Comparison of ENCODE assay signal across 29 cellular contexts in the genomic region with DNA sequence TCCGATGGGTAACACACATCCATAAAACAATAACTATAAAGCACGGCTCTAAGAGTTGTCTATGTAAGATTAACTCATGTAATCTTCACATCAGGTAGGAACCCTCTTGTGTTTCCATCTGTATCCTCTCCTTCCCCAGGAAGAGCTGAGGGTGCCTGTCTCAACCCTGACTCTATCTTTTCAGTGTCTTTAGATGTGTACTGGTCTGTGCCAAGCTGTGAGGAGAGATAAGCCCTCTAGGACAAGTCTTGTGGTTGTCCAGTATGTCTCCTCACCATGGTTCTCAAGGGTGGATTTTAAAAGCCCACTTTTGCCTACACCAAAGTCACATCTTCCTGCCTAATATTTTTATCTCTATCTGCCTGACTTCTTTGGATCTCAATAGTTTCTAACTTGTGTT.
"Had no signal": no experiment of that assay in that cellular context is flagged by ENCODE, and none has a peak within 500 bp of the region (broad histone marks: within the 10 kb centered on the region; RNA-seq: fewer than 3 reads in every experiment).

No MANE protein-coding gene starts in this region.

- H3K27ac ChIP-seq: breast epithelium, KMS-11, Peyer's patch had no signal

- H3K36me3 ChIP-seq: breast epithelium, Peyer's patch had no signal

- H3K4me2 ChIP-seq: KMS-11 had no signal

- H3K4me3 Mint-ChIP-seq: activated B cell treated with CpG ODN at 0.5 μM for 24 hours; activated CD4-positive, alpha-beta T cell treated with anti-CD3 and anti-CD28 coated beads, Interleukin-2, amount 10 ng/mL, durations not matched to agents 24 days and 14 days; activated CD8-positive, alpha-beta memory T cell treated with anti-CD3 and anti-CD28 coated beads, Interleukin-2, amount 10 ng/mL, durations not matched to agents 7 days and 5 days; activated naive CD4-positive, alpha-beta T cell treated with anti-CD3 and anti-CD28 coated beads, Interleukin-2, amount 50 U/mL, for 24 hours; activated T-cell treated with anti-CD3 and anti-CD28 coated beads, Interleukin-2, amount 50 U/mL, for 24 hours; activated T-helper 1 cell treated with anti-CD3 and anti-CD28 coated beads, Interleukin-12 subunit alpha, Interleukin-12 subunit beta, Interleukin-2, Interleukin-4 antibody, amounts not matched to agents 30 ng/mL and 10 ng/mL and 1 ng/mL, durations not matched to agents 14 hours and 24 hours and 36 hours; T-helper 1 cell treated with Interleukin-12 subunit alpha and Interleukin-12 subunit beta and Interleukin-4 antibody, amounts not matched to agents 30 μg/mL and 1 μg/mL, for 36 hours had no signal

- H3K4me1 Mint-ChIP-seq: activated B cell treated with CpG ODN at 0.5 μM for 24 hours; activated CD4-positive, alpha-beta T cell treated with anti-CD3 and anti-CD28 coated beads, Interleukin-2, amount 10 ng/mL, durations not matched to agents 24 days and 14 days; activated CD8-positive, alpha-beta memory T cell treated with anti-CD3 and anti-CD28 coated beads, Interleukin-2, amount 10 ng/mL, durations not matched to agents 7 days and 5 days; activated naive CD4-positive, alpha-beta T cell treated with anti-CD3 and anti-CD28 coated beads, Interleukin-2, amount 50 U/mL, for 24 hours had no signal

- H3K27me3 ChIP-seq: breast epithelium, Peyer's patch had no signal

- H3K27me3 Mint-ChIP-seq: activated B cell treated with CpG ODN at 0.5 μM for 24 hours; activated CD4-positive, alpha-beta T cell treated with anti-CD3 and anti-CD28 coated beads, Interleukin-2, amount 10 ng/mL, durations not matched to agents 24 days and 14 days; activated CD8-positive, alpha-beta memory T cell treated with anti-CD3 and anti-CD28 coated beads, Interleukin-2, amount 10 ng/mL, durations not matched to agents 7 days and 5 days; activated naive CD4-positive, alpha-beta T cell treated with anti-CD3 and anti-CD28 coated beads, Interleukin-2, amount 50 U/mL, for 24 hours; activated T-cell treated with anti-CD3 and anti-CD28 coated beads, Interleukin-2, amount 50 U/mL, for 24 hours had no signal

- H3K36me3 Mint-ChIP-seq: activated CD8-positive, alpha-beta memory T cell treated with anti-CD3 and anti-CD28 coated beads, Interleukin-2, amount 10 ng/mL, durations not matched to agents 7 days and 5 days; activated naive CD4-positive, alpha-beta T cell treated with anti-CD3 and anti-CD28 coated beads, Interleukin-2, amount 50 U/mL, for 24 hours had no signal

- H3K4me1 ChIP-seq: breast epithelium, Peyer's patch had no signal

- H3K9me3 Mint-ChIP-seq: activated B cell treated with CpG ODN at 0.5 μM for 24 hours; activated CD4-positive, alpha-beta T cell treated with anti-CD3 and anti-CD28 coated beads, Interleukin-2, amount 10 ng/mL, durations not matched to agents 24 days and 14 days; activated T-cell treated with anti-CD3 and anti-CD28 coated beads, Interleukin-2, amount 50 U/mL, for 24 hours; activated T-helper 1 cell treated with anti-CD3 and anti-CD28 coated beads, Interleukin-12 subunit alpha, Interleukin-12 subunit beta, Interleukin-2, Interleukin-4 antibody, amounts not matched to agents 30 ng/mL and 10 ng/mL and 1 ng/mL, durations not matched to agents 14 hours and 24 hours and 36 hours; T-helper 1 cell treated with Interleukin-12 subunit alpha and Interleukin-12 subunit beta and Interleukin-4 antibody, amounts not matched to agents 30 μg/mL and 1 μg/mL, for 36 hours had no signal

- H3K4me3 ChIP-seq: breast epithelium, Peyer's patch had no signal

- ATAC-seq: activated CD8-positive, alpha-beta memory T cell treated with anti-CD3 and anti-CD28 coated beads, Interleukin-2, amount 10 ng/mL, durations not matched to agents 7 days and 5 days had no signal

- DNase-seq: activated B cell treated with CpG ODN at 0.5 μM for 24 hours; activated CD4-positive, alpha-beta T cell treated with anti-CD3 and anti-CD28 coated beads for 1 hour; activated CD4-positive, alpha-beta T cell treated with anti-CD3 and anti-CD28 coated beads, Interleukin-2, amount 10 ng/mL, durations not matched to agents 24 days and 14 days; activated CD4-positive, alpha-beta T cell treated with anti-CD3 and anti-CD28 coated beads, Interleukin-2, amount 50 U/mL, for 48 hours; activated CD8-positive, alpha-beta memory T cell treated with anti-CD3 and anti-CD28 coated beads, Interleukin-2, amount 10 ng/mL, durations not matched to agents 7 days and 5 days; activated effector memory CD4-positive, alpha-beta T cell treated with Interleukin-2 at 50 U/mL for 16 hours; activated naive CD4-positive, alpha-beta T cell; activated T-cell treated with anti-CD3 and anti-CD28 coated beads, Interleukin-2, amount 50 U/mL, for 24 hours; aorta; caudate nucleus; MV-4-11; NCI-H1092 treated with DMSO at 0.1 percent for 48 hours; NCI-H1417 treated with DMSO at 0.1 percent for 48 hours; NCI-H1694; NCI-H2029; NCI-H2107; NCI-H2171 treated with DMSO at 0.1 percent for 48 hours; NCI-H345; NCI-H510A; NCI-H526 treated with DMSO at 0.1 percent for 48 hours; NCI-H82; Peyer's patch; SHP77; T-helper 9 cell had no signal

- H3K9ac ChIP-seq: KMS-11 had no signal

- H3K27ac Mint-ChIP-seq: activated B cell treated with CpG ODN at 0.5 μM for 24 hours; activated CD4-positive, alpha-beta T cell treated with anti-CD3 and anti-CD28 coated beads, Interleukin-2, amount 10 ng/mL, durations not matched to agents 24 days and 14 days; activated CD8-positive, alpha-beta memory T cell treated with anti-CD3 and anti-CD28 coated beads, Interleukin-2, amount 10 ng/mL, durations not matched to agents 7 days and 5 days; activated naive CD4-positive, alpha-beta T cell treated with anti-CD3 and anti-CD28 coated beads, Interleukin-2, amount 50 U/mL, for 24 hours; activated T-cell treated with anti-CD3 and anti-CD28 coated beads, Interleukin-2, amount 50 U/mL, for 24 hours; activated T-helper 1 cell treated with anti-CD3 and anti-CD28 coated beads, Interleukin-12 subunit alpha, Interleukin-12 subunit beta, Interleukin-2, Interleukin-4 antibody, amounts not matched to agents 30 ng/mL and 10 ng/mL and 1 ng/mL, durations not matched to agents 14 hours and 24 hours and 36 hours; T-helper 1 cell treated with Interleukin-12 subunit alpha and Interleukin-12 subunit beta and Interleukin-4 antibody, amounts not matched to agents 30 μg/mL and 1 μg/mL, for 36 hours had no signal

- H3K9me3 ChIP-seq: breast epithelium, Peyer's patch had no signal
